In the genomic region with DNA sequence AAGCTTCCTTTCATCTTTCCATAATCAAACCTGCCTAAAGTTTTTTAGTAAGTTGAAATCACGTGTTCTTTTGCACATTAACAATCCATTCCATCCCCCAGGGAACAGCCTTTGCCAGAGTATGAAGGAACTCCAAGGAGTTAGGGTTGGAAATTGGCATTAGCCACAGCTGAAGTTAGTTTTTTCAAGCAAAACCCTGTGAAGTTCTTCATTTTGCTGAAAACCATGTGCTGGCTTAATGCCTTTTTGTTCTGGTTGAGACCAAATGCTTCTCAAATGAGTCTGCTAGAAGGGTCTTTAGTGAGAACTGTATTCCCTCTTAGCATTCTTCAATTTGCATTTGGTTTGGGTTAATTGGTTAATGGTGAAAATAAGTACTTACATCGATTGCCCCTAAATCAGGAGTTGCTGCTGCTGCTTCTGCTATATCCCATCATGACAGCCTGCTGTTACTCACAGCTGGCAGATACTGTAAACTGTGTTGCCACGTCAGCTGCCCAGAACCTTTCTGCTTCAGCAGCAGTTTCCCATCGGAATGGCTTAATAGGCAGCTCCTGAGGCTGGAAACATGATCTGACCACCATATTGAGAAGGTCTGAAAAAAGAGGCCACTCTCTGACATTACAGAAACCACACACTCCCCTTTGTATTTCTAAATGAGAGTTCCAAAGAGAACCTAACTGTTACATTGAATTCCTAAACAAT, we compare ENCODE assay signal across 9 cellular contexts. TPM values are rescaled to one million over a fixed set of nuclear protein-coding genes. Genes with fewer than 3 reads are reported as not detected.
DNase-seq lines count a peak whose midpoint lies in the region; ATAC-seq, FAIRE-seq and TF ChIP-seq lines count a peak whose summit lies in the region.
"Had no signal": no experiment of that assay in that cellular context is flagged by ENCODE, and none has a peak within 500 bp of the region (broad histone marks: within the 10 kb centered on the region; RNA-seq: fewer than 3 reads in every experiment).

No MANE protein-coding gene starts in this region.

- peaks cover 9% of the 10 kb centered on the region for H3K9me3 Mint-ChIP-seq in astrocyte (ENCODE audit: unreplicated experiment)
- H3K9me3 Mint-ChIP-seq in activated T-cell treated with anti-CD3 and anti-CD28 coated beads, Interleukin-2, amount 50 U/mL, for 24 hours: peaks cover 2% of the 10 kb centered on the region

- H3K27me3 ChIP-seq in astrocyte (ENCODE audit: insufficient read depth, low read length): no peaks in the 10 kb centered on the region

- H3K4me1 Mint-ChIP-seq in astrocyte (ENCODE audit: low read depth, unreplicated experiment): peaks cover 22% of the 10 kb centered on the region
- no peaks in the 10 kb centered on the region for H3K4me1 Mint-ChIP-seq in activated T-cell treated with anti-CD3 and anti-CD28 coated beads, Interleukin-2, amount 50 U/mL, for 24 hours (ENCODE audit: low read depth)
- H3K4me1 Mint-ChIP-seq: naive B cell had no signal

- peak overlapping the region; percentile 82 for H3K9ac ChIP-seq in astrocyte (ENCODE audit: low read length)

- peak; percentile 37 for FAIRE-seq in astrocyte (lab: Jason Lieb, UNC)

- peak overlapping the region; percentile 66 for H3K27ac ChIP-seq in astrocyte (ENCODE audit: low read depth, low read length)
- no peak overlapping the region for H3K27ac ChIP-seq in substantia nigra (ENCODE audit: low read depth, low read length, poor library complexity, severe bottlenecking)

- ATAC-seq in GM18858 (IDR thresholded peaks at IDR 0.05; ENCODE audit: unreplicated experiment) (no peak), GM19328 (IDR thresholded peaks at IDR 0.05; ENCODE audit: unreplicated experiment) (no peak)

- H3K36me3 ChIP-seq in astrocyte (ENCODE audit: insufficient read depth, low read length): no peaks in the 10 kb centered on the region

- no peaks in the 10 kb centered on the region for H3K9me3 ChIP-seq in astrocyte (ENCODE audit: insufficient read depth, low read depth, low read length)

- peak overlapping the region; percentile 62 for H2AFZ ChIP-seq in astrocyte (ENCODE audit: low read depth, low read length)

- peak overlapping the region; percentile 60 for H3K27ac Mint-ChIP-seq in astrocyte (ENCODE audit: unreplicated experiment)
- no peak overlapping the region for H3K27ac Mint-ChIP-seq in activated T-cell treated with anti-CD3 and anti-CD28 coated beads, Interleukin-2, amount 50 U/mL, for 24 hours
- H3K27ac Mint-ChIP-seq: naive B cell had no signal

- H3K4me2 ChIP-seq in astrocyte (ENCODE audit: low read length): peak overlapping the region; percentile 84

- H4K20me1 ChIP-seq in astrocyte (ENCODE audit: insufficient read depth, low read length): no peaks in the 10 kb centered on the region

- peak overlapping the region; percentile 62 for H3K4me3 ChIP-seq in astrocyte (ENCODE audit: insufficient read depth, low read depth, low read length)

- H3K4me1 ChIP-seq in astrocyte (ENCODE audit: insufficient read depth, low read length): peaks cover 11% of the 10 kb centered on the region

- no peaks in the 10 kb centered on the region for H3K36me3 Mint-ChIP-seq in astrocyte (ENCODE audit: low read depth, unreplicated experiment)
- H3K36me3 Mint-ChIP-seq in activated T-cell treated with anti-CD3 and anti-CD28 coated beads, Interleukin-2, amount 50 U/mL, for 24 hours (ENCODE audit: low read depth): no peaks in the 10 kb centered on the region
- H3K36me3 Mint-ChIP-seq: naive B cell had no signal

- H3K4me3 Mint-ChIP-seq in astrocyte (ENCODE audit: unreplicated experiment): peak overlapping the region; percentile 76
- no peak overlapping the region for H3K4me3 Mint-ChIP-seq in activated T-cell treated with anti-CD3 and anti-CD28 coated beads, Interleukin-2, amount 50 U/mL, for 24 hours
- H3K4me3 Mint-ChIP-seq: naive B cell had no signal

- no peak for TF ChIP-seq CTCF in astrocyte (IDR thresholded peaks at IDR 0.05; ENCODE audit: insufficient read depth, low read depth, low read length)

- no peaks in the 10 kb centered on the region for H3K27me3 Mint-ChIP-seq in astrocyte (ENCODE audit: low read depth, unreplicated experiment)
- no peaks in the 10 kb centered on the region for H3K27me3 Mint-ChIP-seq in activated T-cell treated with anti-CD3 and anti-CD28 coated beads, Interleukin-2, amount 50 U/mL, for 24 hours

- H3K79me2 ChIP-seq in astrocyte (ENCODE audit: insufficient read depth, low read length): no peaks in the 10 kb centered on the region

- peak; percentile 76 for DNase-seq in NCI-H1092 treated with DMSO at 0.1 percent for 48 hours (lab: John Stamatoyannopoulos, UW)
- peak; percentile 94 for DNase-seq in astrocyte (ENCODE audit: low read depth)
- peak; percentile 23 for DNase-seq in iPS DF 19.7 (ENCODE audit: low read depth, low spot score)
- peak in 40 of 49 donors; percentile 1 to 53 (median 22) for DNase-seq in substantia nigra (lab: John Stamatoyannopoulos, UW)
- no peak for DNase-seq in central memory CD4-positive, alpha-beta T cell
- DNase-seq in activated T-cell treated with anti-CD3 and anti-CD28 coated beads, Interleukin-2, amount 50 U/mL, for 24 hours: no peak
- DNase-seq: naive B cell had no signal

RNA-seq across cellular contexts. Expression of gene SEC16B, which starts 14.1 kb away (rescaled TPM):
- total RNA-seq in astrocyte: 3.0 and 4.2 TPM in 2 replicates

Comparison
In these comparisons a context has a peak if more than half of its experiments do, and no peak if none do; other contexts are left out.
1. DNase-seq: peak in NCI-H1092 treated with DMSO at 0.1 percent for 48 hours (single experiment), astrocyte (single experiment), iPS DF 19.7 (single experiment) and substantia nigra (40 of 49); none in central memory CD4-positive, alpha-beta T cell (single experiment) and activated T-cell treated with anti-CD3 and anti-CD28 coated beads, Interleukin-2, amount 50 U/mL, for 24 hours (single experiment).